In genomic region chr19:21568816-21569496, GRCh38 we compare ENCODE assay signal across 1 cellular context.
TF ChIP-seq lines count a peak whose summit lies in the region.

No MANE protein-coding gene starts in this region.

TF ChIP-seq in K562, 482 proteins besides CTCF, POLR2A, EP300 and RAD21 (continued from another document):
- no peak for TF ChIP-seq CLOCK (CRISPR knock-in tag; IDR thresholded peaks at IDR 0.05; ENCODE audit: borderline replicate concordance)
- TF ChIP-seq EHMT2 (IDR thresholded peaks at IDR 0.05): no peak
- no peak for TF ChIP-seq NR2C1 (IDR thresholded peaks at IDR 0.05)
- TF ChIP-seq NR2C1 (tag; IDR thresholded peaks at IDR 0.05): no peak
- no peak for TF ChIP-seq CUX1 (CRISPR knock-in tag; IDR thresholded peaks at IDR 0.05)
- no peak for TF ChIP-seq NUFIP1 (IDR thresholded peaks at IDR 0.05; ENCODE audit: partially characterized antibody)
- TF ChIP-seq ZZZ3 (IDR thresholded peaks at IDR 0.05): no peak
- TF ChIP-seq ZBTB17 (CRISPR knock-in tag; IDR thresholded peaks at IDR 0.05): no peak
- no peak for TF ChIP-seq ZBTB40 (IDR thresholded peaks at IDR 0.05)
- TF ChIP-seq ZBTB40 (CRISPR knock-in tag; IDR thresholded peaks at IDR 0.05): no peak
- TF ChIP-seq MYNN (IDR thresholded peaks at IDR 0.05): no peak
- TF ChIP-seq MYNN (CRISPR knock-in tag; IDR thresholded peaks at IDR 0.05): no peak
- no peak for TF ChIP-seq LEF1 (IDR thresholded peaks at IDR 0.05)
TF ChIP-seq in K562: peak in this region for 5.
